ENCODE assay signal across 8 cellular contexts in the genomic region with DNA sequence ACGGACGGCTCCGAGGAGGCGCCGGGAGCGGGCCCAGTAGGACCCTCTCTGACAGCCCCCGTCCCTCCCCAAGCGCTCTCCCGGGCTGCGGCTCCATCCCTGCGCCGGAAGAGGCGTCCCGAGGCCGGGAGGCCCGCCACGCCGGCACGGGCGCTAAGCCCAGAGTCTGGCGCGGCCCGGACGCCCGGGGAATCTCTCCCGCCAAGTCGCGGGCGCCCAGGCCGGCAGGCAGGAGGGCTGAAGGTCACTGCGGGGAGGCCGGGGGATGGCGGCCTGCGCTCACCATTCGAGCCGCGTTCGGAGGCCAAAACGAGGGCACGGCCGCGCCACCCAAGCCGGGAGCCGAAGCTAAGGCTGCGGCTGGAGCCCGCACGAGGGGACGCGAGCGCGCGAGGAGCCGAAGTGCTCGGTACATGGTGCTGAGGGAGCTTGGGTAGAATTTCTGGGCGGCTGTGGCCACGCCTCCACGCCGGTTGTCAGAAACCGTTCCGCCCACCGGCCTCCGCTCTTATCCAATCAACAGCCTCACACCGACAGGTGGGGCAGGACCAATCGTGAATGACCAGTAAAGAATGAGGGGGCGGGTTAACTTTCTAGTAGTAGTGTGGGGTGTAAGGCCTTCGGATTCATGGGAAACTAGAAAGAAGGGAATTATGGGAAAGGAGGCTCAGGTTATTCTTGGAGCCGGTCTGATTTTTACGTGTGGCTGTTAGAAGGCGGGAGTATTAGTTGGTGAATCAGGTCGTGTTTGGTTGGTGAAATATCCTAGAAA. TPM values are rescaled to one million over a fixed set of nuclear protein-coding genes. Genes with fewer than 3 reads are reported as not detected.
DNase-seq lines count a peak whose midpoint lies in the region; ATAC-seq lines count a peak whose summit lies in the region.

A gene (minus strand): TSS at position 448 of the 772 bp plus-strand sequence. CDS start 33 bp downstream, at position 415.

- peak; percentile 99 for ATAC-seq in GM19468 (IDR thresholded peaks at IDR 0.05; ENCODE audit: extremely low read depth, unreplicated experiment)

- H3K36me3 ChIP-seq in CD8-positive, alpha-beta memory T cell (ENCODE audit: insufficient read depth, low read length), result no peaks in the 10 kb centered on the region
- H3K36me3 ChIP-seq in effector memory CD4-positive, alpha-beta T cell (ENCODE audit: control insufficient read depth, insufficient read depth, low read length), result no peaks in the 10 kb centered on the region

- DNase-seq in CD8-positive, alpha-beta memory T cell, result peak; percentile 89 to 95 (median 91)
- peak; percentile 91 for DNase-seq in HS-5 (ENCODE audit: low read depth)
- peak; percentile 91 for DNase-seq in NK-92 treated with Interleukin-12 subunit alpha and Interleukin-12 subunit beta, amount 100 ng/mL, for 24 hours (lab: John Stamatoyannopoulos, UW)
- DNase-seq in activated CD8-positive, alpha-beta memory T cell treated with anti-CD3 and anti-CD28 coated beads for 24 hours, result peak; percentile 94
- peak; percentile 83 to 90 (median 89) for DNase-seq in effector memory CD4-positive, alpha-beta T cell
- DNase-seq in lung microvascular endothelial cell (ENCODE audit: low read depth in 2 of 2), result peak; percentile 96 to 98
- DNase-seq in stimulated activated CD4-positive, alpha-beta T cell treated with anti-CD3 and anti-CD28 coated beads, TNF-alpha, amount 100 ng/mL, for 48 hours (ENCODE audit: low read depth in 3 of 3), result peak; percentile 82 to 89 (median 86)

- no peaks in the 10 kb centered on the region for H3K27me3 ChIP-seq in CD8-positive, alpha-beta memory T cell (ENCODE audit: insufficient read depth, low read length, poor library complexity, severe bottlenecking)
- peaks cover 8% of the 10 kb centered on the region for H3K27me3 ChIP-seq in effector memory CD4-positive, alpha-beta T cell (replicated peaks; ENCODE audit: control insufficient read depth, insufficient read depth, low read length, poor library complexity, severe bottlenecking)

- H3K9me3 Mint-ChIP-seq in CD8-positive, alpha-beta memory T cell, result no peaks in the 10 kb centered on the region

- peak within 1 kb of the TSS; percentile 51 for H3K4me3 ChIP-seq in CD8-positive, alpha-beta memory T cell (ENCODE audit: low read length)
- H3K4me3 ChIP-seq in effector memory CD4-positive, alpha-beta T cell (ENCODE audit: insufficient read depth, low read depth, low read length, poor library complexity, severe bottlenecking), result peak within 1 kb of the TSS; percentile 84

- POLR2A ChIA-PET in CD8-positive, alpha-beta memory T cell (lab: Charles Lee), result interaction anchor here (0.7 kb wide), 1 partner anchor 21 kb away, joined by 3 read pairs; no protein-coding TSS in a partner anchor

- peak within 1 kb of the TSS; percentile 89 to 97 (median 93) for H3K4me3 Mint-ChIP-seq in CD8-positive, alpha-beta memory T cell

- peak within 1 kb of the TSS; percentile 62 to 94 (median 78) for H3K27ac Mint-ChIP-seq in CD8-positive, alpha-beta memory T cell

- H3K9me3 ChIP-seq in CD8-positive, alpha-beta memory T cell (ENCODE audit: low read length), result no peaks in the 10 kb centered on the region
- no peaks in the 10 kb centered on the region for H3K9me3 ChIP-seq in effector memory CD4-positive, alpha-beta T cell (ENCODE audit: control insufficient read depth, low read length)

- CTCF ChIA-PET in CD8-positive, alpha-beta memory T cell (lab: Charles Lee), result interaction anchor here (1.2 to 1.5 kb wide), 2 partner anchors 13 to 479 kb away, joined by 3 to 4 read pairs; a partner anchor contains a TSS

- peaks cover 12 to 25% of the 10 kb centered on the region in 2 donors for H3K27me3 Mint-ChIP-seq in CD8-positive, alpha-beta memory T cell

- peaks cover 10% of the 10 kb centered on the region for H3K4me1 ChIP-seq in CD8-positive, alpha-beta memory T cell (ENCODE audit: insufficient read depth, low read length)
- H3K4me1 ChIP-seq in effector memory CD4-positive, alpha-beta T cell (ENCODE audit: control insufficient read depth, insufficient read depth, low read length, poor library complexity, severe bottlenecking), result no peaks in the 10 kb centered on the region

- peaks cover 0 to 24% (median 5%) of the 10 kb centered on the region in 3 donors for H3K36me3 Mint-ChIP-seq in CD8-positive, alpha-beta memory T cell

- peaks cover 23 to 36% (median 28%) of the 10 kb centered on the region in 3 donors for H3K4me1 Mint-ChIP-seq in CD8-positive, alpha-beta memory T cell

- peak within 1 kb of the TSS; percentile 72 for H3K27ac ChIP-seq in CD8-positive, alpha-beta memory T cell (ENCODE audit: low read depth, low read length)
- peak within 1 kb of the TSS; percentile 65 for H3K27ac ChIP-seq in effector memory CD4-positive, alpha-beta T cell (ENCODE audit: insufficient read depth, low read length, poor library complexity, severe bottlenecking)

RNA-seq across cellular contexts. Expression of the gene that starts here (rescaled TPM):
- 100 to 1,000 TPM in 1 of 2 experiments, 10 to 100 TPM in 1; 99.8 to 101 TPM for total RNA-seq in CD8-positive, alpha-beta memory T cell
- polyA plus RNA-seq in CD8-positive, alpha-beta memory T cell, result 27.2 TPM
- 52.2 and 76.5 TPM in 2 replicates for total RNA-seq in lung microvascular endothelial cell

Comparison
In these comparisons a context has a peak if more than half of its experiments do, and no peak if none do; other contexts are left out.
1. Peak in every context shown above with its lines: DNase-seq, ATAC-seq, H3K4me3 ChIP-seq and H3K27ac ChIP-seq.